1 cellular context compared by ENCODE assay signal in the genomic region with DNA sequence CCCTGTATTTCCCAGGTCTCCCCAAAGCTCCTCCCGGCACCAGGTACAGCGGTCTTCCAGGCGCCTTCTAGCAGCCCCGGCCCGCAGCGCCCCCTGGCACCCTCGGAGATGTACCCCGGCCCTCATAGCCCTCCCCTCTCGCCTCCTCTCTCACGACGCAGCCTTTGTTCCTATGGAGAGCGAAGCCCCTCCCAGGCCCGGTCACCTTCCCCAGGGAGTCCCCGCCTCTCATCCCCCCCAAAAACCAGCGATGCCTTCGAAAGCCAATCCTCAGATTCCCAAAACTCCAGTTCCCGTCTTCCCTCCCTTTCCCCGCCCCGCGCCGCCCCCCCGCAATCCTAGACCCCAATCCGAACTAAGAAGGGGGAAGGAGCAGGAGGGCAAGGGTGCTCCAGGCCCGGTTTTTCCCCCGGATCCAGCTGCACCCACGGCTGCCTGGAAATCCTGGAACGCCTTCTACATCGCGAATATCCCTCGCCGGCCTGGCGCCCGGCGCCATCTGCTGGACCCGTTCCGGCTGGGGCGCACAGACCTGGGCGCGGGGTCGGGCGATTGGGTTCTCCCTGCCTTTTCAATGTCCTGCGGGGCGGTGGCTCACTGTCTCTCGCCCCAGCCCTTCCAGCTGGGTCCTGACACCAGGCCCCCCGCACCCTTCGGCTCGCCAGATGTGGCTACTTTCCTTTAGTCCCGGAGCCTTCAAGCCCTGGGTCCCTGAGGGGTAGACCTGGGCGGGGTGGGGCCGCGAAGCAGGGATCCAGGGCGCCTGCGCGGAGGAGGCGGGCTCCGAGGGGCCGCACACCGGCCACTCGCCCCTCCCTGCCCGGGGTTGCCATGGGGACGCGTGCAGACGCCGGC.
TF ChIP-seq lines count a peak whose summit lies in the region.

A gene with protein sequence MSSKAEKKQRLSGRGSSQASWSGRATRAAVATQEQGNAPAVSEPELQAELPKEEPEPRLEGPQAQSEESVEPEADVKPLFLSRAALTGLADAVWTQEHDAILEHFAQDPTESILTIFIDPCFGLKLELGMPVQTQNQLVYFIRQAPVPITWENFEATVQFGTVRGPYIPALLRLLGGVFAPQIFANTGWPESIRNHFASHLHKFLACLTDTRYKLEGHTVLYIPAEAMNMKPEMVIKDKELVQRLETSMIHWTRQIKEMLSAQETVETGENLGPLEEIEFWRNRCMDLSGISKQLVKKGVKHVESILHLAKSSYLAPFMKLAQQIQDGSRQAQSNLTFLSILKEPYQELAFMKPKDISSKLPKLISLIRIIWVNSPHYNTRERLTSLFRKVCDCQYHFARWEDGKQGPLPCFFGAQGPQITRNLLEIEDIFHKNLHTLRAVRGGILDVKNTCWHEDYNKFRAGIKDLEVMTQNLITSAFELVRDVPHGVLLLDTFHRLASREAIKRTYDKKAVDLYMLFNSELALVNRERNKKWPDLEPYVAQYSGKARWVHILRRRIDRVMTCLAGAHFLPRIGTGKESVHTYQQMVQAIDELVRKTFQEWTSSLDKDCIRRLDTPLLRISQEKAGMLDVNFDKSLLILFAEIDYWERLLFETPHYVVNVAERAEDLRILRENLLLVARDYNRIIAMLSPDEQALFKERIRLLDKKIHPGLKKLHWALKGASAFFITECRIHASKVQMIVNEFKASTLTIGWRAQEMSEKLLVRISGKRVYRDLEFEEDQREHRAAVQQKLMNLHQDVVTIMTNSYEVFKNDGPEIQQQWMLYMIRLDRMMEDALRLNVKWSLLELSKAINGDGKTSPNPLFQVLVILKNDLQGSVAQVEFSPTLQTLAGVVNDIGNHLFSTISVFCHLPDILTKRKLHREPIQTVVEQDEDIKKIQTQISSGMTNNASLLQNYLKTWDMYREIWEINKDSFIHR (N-terminal part only) (plus strand): TSS at position 844 of the 855 bp plus-strand sequence. CDS start 1,991 bp downstream, outside the sequence.

TF ChIP-seq in Ishikawa, 13 proteins besides CTCF, POLR2A, EP300 and RAD21 (continued from another document):
- TF ChIP-seq, protein P1, sequence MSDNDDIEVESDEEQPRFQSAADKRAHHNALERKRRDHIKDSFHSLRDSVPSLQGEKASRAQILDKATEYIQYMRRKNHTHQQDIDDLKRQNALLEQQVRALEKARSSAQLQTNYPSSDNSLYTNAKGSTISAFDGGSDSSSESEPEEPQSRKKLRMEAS (IDR thresholded peaks at IDR 0.05): peak; percentile 77
- no peak for TF ChIP-seq FOXM1 (IDR thresholded peaks at IDR 0.05; ENCODE audit: borderline replicate concordance, low read depth)
